In genomic region chr12:946212-946611, GRCh38 we compare ENCODE assay signal across 1 cellular context.
TF ChIP-seq lines count a peak whose summit lies in the region.

No MANE protein-coding gene starts in this region.

TF ChIP-seq in HepG2, 621 proteins besides CTCF, POLR2A, EP300 and RAD21:
- TF ChIP-seq ZBTB44 (CRISPR knock-in tag; IDR thresholded peaks at IDR 0.05) (no peak), ZNF768 (CRISPR knock-in tag; IDR thresholded peaks at IDR 0.05) (no peak), POLR2AphosphoS5 (IDR thresholded peaks at IDR 0.05; ENCODE audit: low read depth, low read length) (no peak), DRAP1 (CRISPR knock-in tag; IDR thresholded peaks at IDR 0.05) (no peak), XBP1 (CRISPR knock-in tag; IDR thresholded peaks at IDR 0.05) (no peak), ARNTL (CRISPR knock-in tag; IDR thresholded peaks at IDR 0.05) (no peak), PAWR (CRISPR knock-in tag; IDR thresholded peaks at IDR 0.05; ENCODE audit: borderline replicate concordance) (no peak), ZBTB43 (CRISPR knock-in tag; conservative IDR thresholded peaks at IDR 0.05) (no peak), MTA1 (CRISPR knock-in tag; IDR thresholded peaks at IDR 0.05; ENCODE audit: borderline replicate concordance) (no peak)
